In genomic region chr9:97985058-97985861, GRCh38 we compare ENCODE assay signal across 2 cellular contexts.
TF ChIP-seq lines count a peak whose summit lies in the region.

No MANE protein-coding gene starts in this region.

TF ChIP-seq in SK-N-SH, 30 proteins besides CTCF, POLR2A, EP300 and RAD21 (continued from another document):
- TF ChIP-seq USF1 (IDR thresholded peaks at IDR 0.05; ENCODE audit: borderline replicate concordance, low read depth) (no peak), EZH2phosphoT487 (IDR thresholded peaks at IDR 0.05; ENCODE audit: borderline replicate concordance, low read depth) (no peak), ELF1 (IDR thresholded peaks at IDR 0.05) (no peak), PBX3 (IDR thresholded peaks at IDR 0.05) (no peak), ZBTB33 (IDR thresholded peaks at IDR 0.05; ENCODE audit: borderline replicate concordance, low read depth) (no peak), TCF12 (IDR thresholded peaks at IDR 0.05) (no peak), MEF2A (IDR thresholded peaks at IDR 0.05; ENCODE audit: borderline replicate concordance, low read depth) (no peak)

TF ChIP-seq in SK-N-SH treated with all-trans-retinoic acid at 6 μM for 48 hours, 23 proteins besides CTCF, POLR2A, EP300 and RAD21 (continued from another document):
- TF ChIP-seq TSHZ2 (CRISPR knock-in tag; IDR thresholded peaks at IDR 0.05), result no peak
- no peak for TF ChIP-seq BACH2 (CRISPR knock-in tag; IDR thresholded peaks at IDR 0.05; ENCODE audit: borderline replicate concordance)
- no peak for TF ChIP-seq ISL1 (CRISPR knock-in tag; IDR thresholded peaks at IDR 0.05)
- TF ChIP-seq TOX (CRISPR knock-in tag; IDR thresholded peaks at IDR 0.05; ENCODE audit: borderline replicate concordance), result no peak
- no peak for TF ChIP-seq ZNF8 (CRISPR knock-in tag; IDR thresholded peaks at IDR 0.05)
- TF ChIP-seq OSR1 (CRISPR knock-in tag; IDR thresholded peaks at IDR 0.05), result no peak
- TF ChIP-seq TCF4 (CRISPR knock-in tag; IDR thresholded peaks at IDR 0.05; ENCODE audit: borderline replicate concordance), result no peak
